Comparison of ENCODE assay signal across 15 cellular contexts in the genomic region with DNA sequence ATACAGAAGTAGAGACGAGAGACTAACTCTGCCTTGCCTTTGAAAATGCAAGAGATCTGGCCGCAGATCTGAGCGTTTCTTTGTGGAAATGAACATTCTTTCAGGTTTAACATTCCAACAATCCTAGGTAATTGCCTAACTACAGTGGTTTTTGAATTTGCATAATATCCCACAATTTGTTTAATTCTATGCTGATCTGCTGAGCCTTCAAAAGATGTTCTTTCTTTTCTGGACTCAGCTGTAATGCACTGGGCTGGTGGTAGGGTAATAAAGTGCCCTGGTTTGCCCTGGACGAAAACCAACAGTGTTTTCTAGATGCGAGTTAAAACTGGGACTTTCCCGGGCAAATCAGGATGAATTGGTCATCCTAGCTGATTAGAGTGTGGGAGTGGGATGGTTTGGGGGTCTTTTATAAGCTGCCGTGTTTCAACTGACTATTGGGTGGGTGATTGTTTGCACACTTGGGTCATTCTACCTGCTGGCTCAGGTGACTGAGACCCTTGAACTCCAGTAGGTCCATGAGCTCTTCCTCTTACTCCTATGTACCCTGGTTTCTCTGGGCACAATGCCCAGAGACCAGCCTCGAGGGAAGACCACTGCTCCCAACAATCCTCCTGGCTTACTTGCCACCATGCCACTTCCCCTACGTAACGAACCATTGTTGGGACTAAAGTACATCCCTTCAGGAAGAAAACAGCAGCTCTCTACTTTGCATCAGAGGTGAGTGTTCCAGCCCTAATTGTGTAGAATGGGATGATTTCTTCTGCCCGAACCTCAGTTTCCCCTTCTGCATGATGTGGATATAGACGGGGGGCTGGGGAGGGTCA. TPM values are rescaled to one million over a fixed set of nuclear protein-coding genes. Genes with fewer than 3 reads are reported as not detected.
DNase-seq lines count a peak whose midpoint lies in the region; ATAC-seq and TF ChIP-seq lines count a peak whose summit lies in the region.
"Had no signal": no experiment of that assay in that cellular context is flagged by ENCODE, and none has a peak within 500 bp of the region (broad histone marks: within the 10 kb centered on the region; RNA-seq: fewer than 3 reads in every experiment).

No MANE protein-coding gene starts in this region.

- H3K4ac ChIP-seq in H9 (ENCODE audit: low read depth, low read length): no peak overlapping the region

- H2AK5ac ChIP-seq in H9 (ENCODE audit: insufficient read length, low read length): no peak overlapping the region

- H3K18ac ChIP-seq in H9 (ENCODE audit: insufficient read length, low read depth, low read length): no peak overlapping the region

- no peaks in the 10 kb centered on the region for H3K79me1 ChIP-seq in H9 (ENCODE audit: insufficient read depth, low read depth, low read length, poor library complexity, severe bottlenecking)

- H3K4me2 ChIP-seq in H9 (ENCODE audit: insufficient read depth, insufficient read length, low read length): no peak overlapping the region

- no peaks in the 10 kb centered on the region; the same call in 1 of the 2 replicates for H3K79me2 ChIP-seq in H9 (ENCODE audit: insufficient read depth, low read length)

- no peak overlapping the region for H3K56ac ChIP-seq in H9 (ENCODE audit: insufficient read length, low read depth, low read length)

- no peak overlapping the region for H2BK120ac ChIP-seq in H9 (ENCODE audit: low read depth, low read length, poor library complexity, severe bottlenecking)

- H3T11ph ChIP-seq in H9 (ENCODE audit: low read length): no peak overlapping the region

- no peaks in the 10 kb centered on the region for H4K20me1 ChIP-seq in H9 (ENCODE audit: control insufficient read depth, insufficient read depth, insufficient read length)

- H3K23me2 ChIP-seq in H9 (ENCODE audit: insufficient read length, low read depth, low read length, poor library complexity, severe bottlenecking): peaks cover 14% of the 10 kb centered on the region

- H4K8ac ChIP-seq in H9 (replicated peaks; ENCODE audit: insufficient read length, low read depth, low read length): no peak overlapping the region

- no peak overlapping the region for H2BK12ac ChIP-seq in H9 (ENCODE audit: insufficient read length, low read depth, low read length)

- no peak overlapping the region for H3K14ac ChIP-seq in H9 (ENCODE audit: insufficient read depth, low read length)

- no peak overlapping the region for H2BK5ac ChIP-seq in H9 (ENCODE audit: insufficient read length, low read length)

- H3K9me3 ChIP-seq in H9 (ENCODE audit: control insufficient read depth, low read depth, low read length): no peaks in the 10 kb centered on the region
- H3K9me3 ChIP-seq: heart left ventricle had no signal

- H4K5ac ChIP-seq in H9 (ENCODE audit: insufficient read length, low read depth, low read length): no peak overlapping the region

- H3K27me3 Mint-ChIP-seq in osteocyte (ENCODE audit: unreplicated experiment) (peaks cover 3% of the 10 kb centered on the region), H9 (ENCODE audit: low read depth) (peaks cover 83% of the 10 kb centered on the region)

- H2AFZ ChIP-seq in H9 (ENCODE audit: low read length): no peak overlapping the region

- H3K4me1 ChIP-seq in foreskin keratinocyte (peaks cover 34% of the 10 kb centered on the region), H9 (ENCODE audit: insufficient read depth, low read length) (peaks cover 2% of the 10 kb centered on the region; the same call in 1 of the 2 replicates)

- peak; percentile 23 for DNase-seq in EL
- DNase-seq in SW480 (ENCODE audit: low spot score): peak; percentile 71
- peak; percentile 49 to 66 for DNase-seq in foreskin keratinocyte
- DNase-seq in osteocyte (ENCODE audit: extremely low spot score, unreplicated experiment): no peak
- no peak for DNase-seq in superior temporal gyrus (ENCODE audit: extremely low spot score)
- DNase-seq in H9: no peak
- DNase-seq in HuH-7 (ENCODE audit: low spot score): no peak
- DNase-seq: activated T-cell treated with anti-CD3 and anti-CD28 coated beads, Interleukin-2, amount 50 U/mL, for 24 hours; DND-41; stimulated activated CD4-positive, alpha-beta T cell treated with anti-CD3 and anti-CD28 coated beads, Interleukin-2, amount 100 ng/mL, for 24 hours had no signal

- no peak overlapping the region for H3K23ac ChIP-seq in H9 (ENCODE audit: insufficient read length, low read depth, low read length)

- TF ChIP-seq CTCF in foreskin keratinocyte (conservative IDR thresholded peaks at IDR 0.05) (no peak), osteocyte (IDR thresholded peaks at IDR 0.05) (no peak), H9 (conservative IDR thresholded peaks at IDR 0.05) (no peak)

- H3K4me1 Mint-ChIP-seq in osteocyte (ENCODE audit: unreplicated experiment): peaks cover 50% of the 10 kb centered on the region
- H3K4me1 Mint-ChIP-seq in H9: peaks cover 2 to 22% of the 10 kb centered on the region in 2 experiments; a peak in 3 of 4 replicates

- H3K27ac ChIP-seq in foreskin keratinocyte: peak overlapping the region; percentile 16
- H3K27ac ChIP-seq in H9 (ENCODE audit: insufficient read length, low read depth, low read length): no peak overlapping the region

- H3K4me3 Mint-ChIP-seq in osteocyte (ENCODE audit: unreplicated experiment) (no peak overlapping the region), H9 (no peak overlapping the region)
- H3K4me3 Mint-ChIP-seq: activated T-cell treated with anti-CD3 and anti-CD28 coated beads, Interleukin-2, amount 50 U/mL, for 24 hours; endodermal cell; stimulated activated effector memory CD8-positive, alpha-beta T cell treated with anti-CD3 and anti-CD28 coated beads, Interleukin-12 subunit alpha, Interleukin-12 subunit beta, amount 100 ng/mL, for 72 hours; T-helper 1 cell treated with Interleukin-12 subunit alpha and Interleukin-12 subunit beta and Interleukin-4 antibody, amounts not matched to agents 30 μg/mL and 1 μg/mL, for 36 hours had no signal

- WGBS in H9 (ENCODE audit: extremely low coverage, insufficient read length, low lambda C conversion rate): no CpG with 5 or more reads among the region's 12 CpGs

- H3K27ac Mint-ChIP-seq in osteocyte (ENCODE audit: unreplicated experiment): peak overlapping the region; percentile 98
- H3K27ac Mint-ChIP-seq in H9: no peak overlapping the region
- H3K27ac Mint-ChIP-seq: activated T-cell treated with anti-CD3 and anti-CD28 coated beads, Interleukin-2, amount 50 U/mL, for 24 hours; endodermal cell; stimulated activated effector memory CD8-positive, alpha-beta T cell treated with anti-CD3 and anti-CD28 coated beads, Interleukin-12 subunit alpha, Interleukin-12 subunit beta, amount 100 ng/mL, for 72 hours; T-helper 1 cell treated with Interleukin-12 subunit alpha and Interleukin-12 subunit beta and Interleukin-4 antibody, amounts not matched to agents 30 μg/mL and 1 μg/mL, for 36 hours had no signal

- H3K36me3 Mint-ChIP-seq in osteocyte (ENCODE audit: unreplicated experiment): no peaks in the 10 kb centered on the region
- H3K36me3 Mint-ChIP-seq in H9 (ENCODE audit: insufficient read depth in 1 of 3, low read depth in 3 of 3): no peaks in the 10 kb centered on the region
- H3K36me3 Mint-ChIP-seq: stimulated activated effector memory CD8-positive, alpha-beta T cell treated with anti-CD3 and anti-CD28 coated beads, Interleukin-12 subunit alpha, Interleukin-12 subunit beta, amount 100 ng/mL, for 72 hours had no signal

- H4K91ac ChIP-seq in H9 (ENCODE audit: insufficient read length, low read depth, low read length): no peak overlapping the region

- no peak overlapping the region for H2BK15ac ChIP-seq in H9 (ENCODE audit: low read depth, low read length)

- no peak for ATAC-seq in foreskin keratinocyte
- no peak for ATAC-seq in HG02884 (IDR thresholded peaks at IDR 0.05; ENCODE audit: unreplicated experiment)
- ATAC-seq: stimulated activated effector memory CD8-positive, alpha-beta T cell treated with anti-CD3 and anti-CD28 coated beads, Interleukin-12 subunit alpha, Interleukin-12 subunit beta, amount 100 ng/mL, for 72 hours had no signal

- H3K9me3 Mint-ChIP-seq in osteocyte (ENCODE audit: unreplicated experiment): no peaks in the 10 kb centered on the region
- H3K9me3 Mint-ChIP-seq in H9: no peaks in the 10 kb centered on the region
- H3K9me3 Mint-ChIP-seq: activated T-cell treated with anti-CD3 and anti-CD28 coated beads, Interleukin-2, amount 50 U/mL, for 24 hours; endodermal cell; stimulated activated effector memory CD8-positive, alpha-beta T cell treated with anti-CD3 and anti-CD28 coated beads, Interleukin-12 subunit alpha, Interleukin-12 subunit beta, amount 100 ng/mL, for 72 hours; T-helper 1 cell treated with Interleukin-12 subunit alpha and Interleukin-12 subunit beta and Interleukin-4 antibody, amounts not matched to agents 30 μg/mL and 1 μg/mL, for 36 hours had no signal

- H3K9ac ChIP-seq in H9 (ENCODE audit: extremely low read depth, insufficient read length, low read length): no peak overlapping the region

- H3K27me3 ChIP-seq in foreskin keratinocyte (peaks cover 9% of the 10 kb centered on the region), H9 (ENCODE audit: insufficient read depth, low read length) (peaks cover 38% of the 10 kb centered on the region)

- no peak overlapping the region for H2BK20ac ChIP-seq in H9 (ENCODE audit: low read depth, low read length, poor library complexity, severe bottlenecking)

RNA-seq across cellular contexts. Expression of a gene that starts 3.4 kb away (rescaled TPM):
- 5.6 and 7.0 TPM in 2 replicates for total RNA-seq in foreskin keratinocyte
- polyA plus RNA-seq in foreskin keratinocyte: 4.5 and 5.7 TPM in 2 replicates
- not detected in 2 replicates for total RNA-seq in osteocyte
- not detected in 2 replicates for total RNA-seq in H9 (2021)

Comparison
In these comparisons a context has a peak if more than half of its experiments do, and no peak if none do; other contexts are left out.
1. DNase-seq: peak in EL (single experiment), SW480 (single experiment) and foreskin keratinocyte (2 of 2); none in osteocyte (single experiment), superior temporal gyrus (single experiment), H9 (single experiment) and HuH-7 (single experiment).